ENCODE assay signal across 20 cellular contexts in the genomic region with DNA sequence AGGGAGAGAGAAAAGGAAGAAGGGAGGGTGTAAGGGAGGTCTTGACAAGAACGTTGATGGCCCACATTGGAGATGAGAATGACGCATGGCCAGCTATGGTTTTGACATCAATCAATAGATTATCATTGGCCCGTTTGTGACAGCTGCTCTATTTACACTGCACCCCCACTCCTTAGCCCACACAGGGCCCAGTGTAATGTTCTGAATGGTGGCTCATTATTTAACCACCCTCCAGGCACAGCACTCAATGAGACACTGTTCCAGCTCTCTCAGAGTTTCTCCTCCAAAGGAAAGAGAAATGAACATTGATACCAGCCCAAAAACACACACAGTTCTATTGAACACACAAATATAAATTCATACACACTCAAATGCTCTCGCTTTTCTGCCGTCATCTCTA.
"Had no signal": no experiment of that assay in that cellular context is flagged by ENCODE, and none has a peak within 500 bp of the region (broad histone marks: within the 10 kb centered on the region; RNA-seq: fewer than 3 reads in every experiment).

No MANE protein-coding gene starts in this region.

- H3K27me3 ChIP-seq: foreskin keratinocyte, right atrium auricular region, tibial nerve, uterus had no signal

- ATAC-seq: foreskin keratinocyte; stimulated activated naive CD8-positive, alpha-beta T cell treated with anti-CD3 and anti-CD28 coated beads, Interleukin-15, Interleukin-2, amounts not matched to agents 100 U/mL and 50 U/mL, for 24 hours; T-helper 17 cell had no signal

- H3K4me3 ChIP-seq: right atrium auricular region, tibial nerve, uterus had no signal

- H3K27ac Mint-ChIP-seq: activated naive CD4-positive, alpha-beta T cell treated with anti-CD3 and anti-CD28 coated beads for 36 hours; naive B cell; T-helper 17 cell had no signal

- H3K9me3 ChIP-seq: uterus had no signal

- DNase-seq: activated CD4-positive, alpha-beta T cell treated with anti-CD3 and anti-CD28 coated beads for 4 hours; activated CD4-positive, alpha-beta T cell treated with anti-CD3 and anti-CD28 coated beads, Interleukin-2, amount 50 U/mL, for 48 hours; activated CD4-positive, CD25-positive, alpha-beta regulatory T cell; activated CD8-positive, alpha-beta memory T cell treated with anti-CD3 and anti-CD28 coated beads, Interleukin-2, amount 50 U/mL, for 48 hours; activated effector memory CD4-positive, alpha-beta T cell treated with Interleukin-2 at 50 U/mL for 16 hours; activated naive CD4-positive, alpha-beta T cell treated with anti-CD3 and anti-CD28 coated beads for 36 hours; activated T-cell treated with anti-CD3 and anti-CD28 coated beads, Interleukin-2, amount 50 U/mL, for 48 hours; effector CD4-positive, alpha-beta T cell; foreskin keratinocyte; glutamatergic neuron; mesenchymal stem cell; naive B cell; stimulated activated CD4-positive, alpha-beta T cell treated with anti-CD3 and anti-CD28 coated beads, Interleukin-4, amount 100 ng/mL, for 24 hours; stimulated activated naive CD8-positive, alpha-beta T cell treated with anti-CD3 and anti-CD28 coated beads, Interleukin-15, Interleukin-2, amounts not matched to agents 100 U/mL and 50 U/mL, for 24 hours; SW 1271; T-helper 17 cell; uterus had no signal

- H3K36me3 ChIP-seq: right atrium auricular region, tibial nerve, uterus had no signal

- H3K4me3 Mint-ChIP-seq: activated naive CD4-positive, alpha-beta T cell treated with anti-CD3 and anti-CD28 coated beads for 36 hours; naive B cell; T-helper 17 cell had no signal

- H3K36me3 Mint-ChIP-seq: brain, naive B cell had no signal

- H3K4me1 ChIP-seq: foreskin keratinocyte, right atrium auricular region, tibial nerve, uterus had no signal

- H3K4me1 Mint-ChIP-seq: brain, naive B cell, T-helper 17 cell had no signal
